6 cellular contexts compared by ENCODE assay signal in the genomic region with DNA sequence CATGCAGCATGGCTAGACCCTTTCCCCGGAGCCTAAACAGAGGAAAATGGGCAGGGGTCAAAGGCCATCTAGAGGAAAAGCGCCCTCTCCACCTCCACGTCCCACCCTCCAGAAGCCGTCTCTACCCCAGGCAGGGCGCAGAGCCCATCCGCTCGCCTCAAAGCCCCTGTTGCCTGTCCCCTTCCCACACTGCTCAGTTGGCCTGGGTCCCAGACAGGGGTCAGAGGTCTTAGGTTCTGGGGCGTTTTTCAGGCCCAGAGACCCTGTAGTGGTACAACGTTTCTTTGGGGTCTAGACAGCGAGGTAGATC. TPM values are rescaled to one million over a fixed set of nuclear protein-coding genes. Genes with fewer than 3 reads are reported as not detected.
DNase-seq lines count a peak whose midpoint lies in the region; ATAC-seq, FAIRE-seq and TF ChIP-seq lines count a peak whose summit lies in the region.

No MANE protein-coding gene starts in this region.

- POLR2A ChIA-PET in H1 (lab: Charles Lee; ENCODE audit: partially characterized antibody), result interaction anchor here (0.8 to 3.1 kb wide), 15 partner anchors 9 to 116 kb away, joined by 3 to 27 read pairs (median 5); a partner anchor contains a TSS

- CTCF ChIA-PET in H1 (lab: Charles Lee; ENCODE audit: partially characterized antibody), result interaction anchor here (0.9 to 2.6 kb wide), 10 partner anchors 9 to 106 kb away, joined by 3 to 12 read pairs (median 4); a partner anchor contains a TSS

- no peak overlapping the region for H3K14ac ChIP-seq in H1 (ENCODE audit: insufficient read length)

- H2AK5ac ChIP-seq in H1 (ENCODE audit: low read depth, low read length), result peak overlapping the region; percentile 84; the same call in 1 of the 2 replicates

- peak overlapping the region; percentile 96 for H3K18ac ChIP-seq in H1 (ENCODE audit: extremely low read depth, low read length)

- H3K4me3 ChIP-seq in HUES48 (ENCODE audit: low read depth, low read length) (peak overlapping the region; percentile 69), H1 (ENCODE audit: extremely low read depth in 1 of 4, insufficient read depth in 2 of 4, low read depth in 3 of 4, low read length in 4 of 4) (peak overlapping the region; percentile 44 to 90 (median 72)), sigmoid colon (peak overlapping the region; percentile 48 to 70 (median 62))

- no peaks in the 10 kb centered on the region for H3K79me1 ChIP-seq in H1 (ENCODE audit: low read depth, low read length)

- intact Hi-C loops in sigmoid colon (cut with DNase I), result loop anchor here (1.0 kb wide), 1 partner anchor 41 kb away; no protein-coding TSS in a partner anchor

- H2BK12ac ChIP-seq in H1 (ENCODE audit: low read depth, low read length), result peak overlapping the region; percentile 87

- peak overlapping the region; percentile 71 for H4K5ac ChIP-seq in H1 (ENCODE audit: insufficient read length, low read depth, low read length)

- WGBS in H1 (ENCODE audit: extremely low coverage in 1 of 2, insufficient coverage in 1 of 2, insufficient read length in 1 of 2, insufficient replicate concordance in 2 of 2, low coverage in 1 of 2, low lambda C conversion rate in 2 of 2, missing lambda C conversion rate in 1 of 2), 2 experiments, result 6% methylated on average over 7 of the region's 10 CpGs; no CpG with 5 or more reads in 1 of the 2 experiments
- 2 to 3% methylated on average over 10 of the region's 10 CpGs for WGBS in sigmoid colon, 2 donors

- no peak for TF ChIP-seq EP300 in H1 (IDR thresholded peaks at IDR 0.05; ENCODE audit: borderline replicate concordance in 1 of 2, low read depth in 2 of 2, low read length in 2 of 2)
- no peak for TF ChIP-seq EP300 in sigmoid colon (IDR thresholded peaks at IDR 0.05)

- H2BK20ac ChIP-seq in H1 (ENCODE audit: low read length), result no peak overlapping the region

- H3K4ac ChIP-seq in H1 (replicated peaks; ENCODE audit: insufficient read length, low read depth, low read length), result peak overlapping the region; percentile 58

- H3K27ac ChIP-seq in HUES48 (ENCODE audit: low read depth, low read length) (peak overlapping the region; percentile 87), H1 (ENCODE audit: low read depth, low read length) (peak overlapping the region; percentile 80), sigmoid colon (peak overlapping the region; percentile 81 to 99 (median 96))

- H3K36me3 ChIP-seq in HUES48 (ENCODE audit: control insufficient read depth, insufficient read depth, low read length) (peaks cover 3% of the 10 kb centered on the region; the same call in 1 of the 2 replicates), H1 (ENCODE audit: control insufficient read depth in 2 of 4, insufficient read depth in 4 of 4, low read length in 3 of 4) (no peaks in the 10 kb centered on the region), sigmoid colon (peaks cover 0 to 4% (median 0%) of the 10 kb centered on the region in 4 donors)

- H3K56ac ChIP-seq in H1 (replicated peaks; ENCODE audit: insufficient read length, low read depth, low read length), result peak overlapping the region; percentile 88

- peak overlapping the region; percentile 18 for H2BK120ac ChIP-seq in H1 (replicated peaks; ENCODE audit: low read depth, low read length)

- H3K79me2 ChIP-seq in H1 (ENCODE audit: control insufficient read depth in 1 of 2, insufficient read depth in 2 of 2, low read length in 2 of 2), result no peaks in the 10 kb centered on the region

- H3K9me3 ChIP-seq in HUES48 (ENCODE audit: control insufficient read depth, insufficient read depth, low read length) (no peaks in the 10 kb centered on the region), H1 (ENCODE audit: insufficient read depth in 2 of 2, low read depth in 1 of 2, low read length in 1 of 2) (no peaks in the 10 kb centered on the region), sigmoid colon (no peaks in the 10 kb centered on the region)

- TF ChIP-seq RAD21 in H1 (IDR thresholded peaks at IDR 0.05 in 1 of 2, conservative IDR thresholded peaks at IDR 0.05 in 1 of 2; ENCODE audit: low read depth in 2 of 2, low read length in 2 of 2), result no peak

- no peak overlapping the region for H2AFZ ChIP-seq in H1 (ENCODE audit: low read length)

- H4K20me1 ChIP-seq in H1 (replicated peaks in 1 of 2; ENCODE audit: control insufficient read depth in 1 of 2, insufficient read depth in 2 of 2, low read length in 2 of 2), result no peaks in the 10 kb centered on the region

- H3K9ac ChIP-seq in HUES48 (ENCODE audit: low read depth, low read length) (peak overlapping the region; percentile 67), H1 (replicated peaks in 1 of 4; ENCODE audit: extremely low read depth in 1 of 4, low read depth in 3 of 4, low read length in 3 of 4) (peak overlapping the region; percentile 71 to 91 (median 82))

- peak overlapping the region; percentile 77 to 97 for H3K4me2 ChIP-seq in H1 (ENCODE audit: insufficient read depth in 1 of 2, low read depth in 2 of 2, low read length in 2 of 2)

- peaks cover 6% of the 10 kb centered on the region for H3K4me1 ChIP-seq in HUES48 (ENCODE audit: control insufficient read depth, insufficient read depth, low read length)
- peaks cover 0 to 5% (median 4%) of the 10 kb centered on the region in 4 experiments; a peak in 4 of 7 replicates for H3K4me1 ChIP-seq in H1 (replicated peaks in 1 of 4; ENCODE audit: control insufficient read depth in 3 of 4, insufficient read depth in 4 of 4, low read length in 3 of 4)
- peaks cover 0 to 12% (median 8%) of the 10 kb centered on the region in 4 donors for H3K4me1 ChIP-seq in sigmoid colon

- TF ChIP-seq CTCF in H1 (IDR thresholded peaks at IDR 0.05; ENCODE audit: control extremely low read depth in 1 of 3, insufficient read depth in 1 of 3, low read depth in 1 of 3, low read length in 3 of 3) (no peak), sigmoid colon (IDR thresholded peaks at IDR 0.05) (no peak)

- H3K23ac ChIP-seq in H1 (ENCODE audit: insufficient read length), result no peak overlapping the region

- peaks cover 7% of the 10 kb centered on the region for H3K23me2 ChIP-seq in H1 (ENCODE audit: low read depth, low read length)

- peak overlapping the region; percentile 77 for H4K91ac ChIP-seq in H1 (replicated peaks; ENCODE audit: insufficient read length, low read length)

- no peak overlapping the region for H2BK15ac ChIP-seq in H1 (ENCODE audit: low read length)

- H2BK5ac ChIP-seq in H1 (ENCODE audit: low read depth, low read length), result peak overlapping the region; percentile 92

- H3K27me3 ChIP-seq in HUES48 (ENCODE audit: control insufficient read depth, insufficient read depth, low read length), result no peaks in the 10 kb centered on the region
- peaks cover 0 to 10% (median 2%) of the 10 kb centered on the region in 4 experiments; a peak in 2 of 7 replicates for H3K27me3 ChIP-seq in H1 (replicated peaks in 1 of 4; ENCODE audit: control insufficient read depth in 3 of 4, extremely low read depth in 1 of 4, insufficient read depth in 3 of 4, low read length in 3 of 4)
- H3K27me3 ChIP-seq in sigmoid colon, result no peaks in the 10 kb centered on the region

- no peak for FAIRE-seq in H1 (lab: Jason Lieb, UNC)

- DNase-seq in H1 (ENCODE audit: low read depth in 1 of 2, low spot score in 2 of 2) (no peak), sigmoid colon (no peak), dedifferentiated amniotic fluid mesenchymal stem cell (ENCODE audit: extremely low spot score) (no peak), SKM-1 treated with dmso at 0.1 percent for 144 hours (lab: John Stamatoyannopoulos, UW; ENCODE audit: unreplicated experiment) (no peak)

- ATAC-seq in GM19395 (IDR thresholded peaks at IDR 0.05; ENCODE audit: unreplicated experiment), result peak; percentile 32

- TF ChIP-seq POLR2A in H1 (IDR thresholded peaks at IDR 0.05; ENCODE audit: control extremely low read depth in 1 of 2, low read depth in 2 of 2, low read length in 2 of 2) (peak in 1 of 2 experiments; percentile 70; a peak in 1 of 3 replicates), sigmoid colon (IDR thresholded peaks at IDR 0.05) (no peak)

- H4K8ac ChIP-seq in H1 (ENCODE audit: extremely low read depth, insufficient read depth, low read length), result peak overlapping the region; percentile 91

RNA-seq across cellular contexts. Expression of a gene that starts 0.3 kb away (rescaled TPM):
- 14.2 and 14.7 TPM in 2 replicates for total RNA-seq in H1 (2021; fragmentation: NEBNext Ultra II Directional; extraction: Animal tissue kit (Norgen Biotek cat#: 25700))
- 19.1 and 26.7 TPM in 2 replicates for polyA plus RNA-seq in H1 (2011; rRNA removed)
- 17.1 TPM for polyA plus RNA-seq in H1 (2011; cell fraction: cytosol; rRNA removed)
- polyA plus RNA-seq in H1 (2011; cell fraction: nucleus; rRNA removed), result 47.8 TPM
- polyA plus RNA-seq in H1 (2012, experiment 1 of 2), result 9.5 to 18.4 TPM (median 14.8 TPM) in 4 replicates
- polyA plus RNA-seq in H1 (2012, experiment 2 of 2), result 13.1 TPM
- polyA plus RNA-seq in H1 (2013, experiment 1 of 2), result 12.7 TPM
- 11.9 TPM for polyA plus RNA-seq in H1 (2013, experiment 2 of 2)
- polyA minus RNA-seq in H1 (2011; rRNA and poly(A)+ RNA removed), result 10.4 and 15.6 TPM in 2 replicates
- polyA minus RNA-seq in H1 (2011; cell fraction: cytosol; rRNA and poly(A)+ RNA removed), result 22.6 TPM
- 14.9 TPM for polyA minus RNA-seq in H1 (2011; cell fraction: nucleus; rRNA and poly(A)+ RNA removed)
- total RNA-seq in sigmoid colon, result 1 to 10 TPM; 5.4 to 8.9 (median 6.8) TPM
- 1 to 10 TPM; 4.2 to 8.7 (median 5.4) TPM for polyA plus RNA-seq in sigmoid colon

RNA-seq across cellular contexts. Expression of a gene that starts 0.7 kb away (rescaled TPM):
- total RNA-seq in H1 (2021; fragmentation: NEBNext Ultra II Directional; extraction: Animal tissue kit (Norgen Biotek cat#: 25700)), result 1.1 TPM in 1 of 2 replicates, not detected in the other
- polyA plus RNA-seq in H1 (2011; rRNA removed) (0.27 and 0.41 TPM in 2 replicates), sigmoid colon (under 1 TPM in 1 of 3 donors, not detected in 2; 0.25 TPM)
- 0.18 TPM for polyA plus RNA-seq in H1 (2011; cell fraction: cytosol; rRNA removed)
- polyA plus RNA-seq in H1 (2011; cell fraction: nucleus; rRNA removed), result 0.46 TPM
- polyA plus RNA-seq in H1 (2012, experiment 1 of 2), result 0.23 TPM in 1 of 4 replicates, not detected in the others
- 0.54 TPM for polyA plus RNA-seq in H1 (2012, experiment 2 of 2)
- 0.28 TPM for polyA plus RNA-seq in H1 (2013, experiment 1 of 2)
- polyA plus RNA-seq in H1 (2013, experiment 2 of 2), result 0.26 TPM
- polyA minus RNA-seq in H1 (2011; rRNA and poly(A)+ RNA removed), result not detected in 2 replicates
- not detected for polyA minus RNA-seq in H1 (2011; cell fraction: cytosol; rRNA and poly(A)+ RNA removed)
- not detected for polyA minus RNA-seq in H1 (2011; cell fraction: nucleus; rRNA and poly(A)+ RNA removed)
- total RNA-seq in sigmoid colon, result not detected

RNA-seq across cellular contexts. Expression of a gene that starts 27.9 kb away (rescaled TPM):
- 224 and 225 TPM in 2 replicates for total RNA-seq in H1 (2021; fragmentation: NEBNext Ultra II Directional; extraction: Animal tissue kit (Norgen Biotek cat#: 25700))
- polyA plus RNA-seq in H1 (2011; rRNA removed), result 231 and 249 TPM in 2 replicates
- polyA plus RNA-seq in H1 (2011; cell fraction: cytosol; rRNA removed), result 107 TPM
- 178 TPM for polyA plus RNA-seq in H1 (2011; cell fraction: nucleus; rRNA removed)
- polyA plus RNA-seq in H1 (2012, experiment 1 of 2), result 154 to 271 TPM (median 239 TPM) in 4 replicates
- polyA plus RNA-seq in H1 (2012, experiment 2 of 2), result 352 TPM
- 604 TPM for polyA plus RNA-seq in H1 (2013, experiment 1 of 2)
- 663 TPM for polyA plus RNA-seq in H1 (2013, experiment 2 of 2)
- 147 and 178 TPM in 2 replicates for polyA minus RNA-seq in H1 (2011; rRNA and poly(A)+ RNA removed)
- polyA minus RNA-seq in H1 (2011; cell fraction: cytosol; rRNA and poly(A)+ RNA removed), result 102 TPM
- 58.9 TPM for polyA minus RNA-seq in H1 (2011; cell fraction: nucleus; rRNA and poly(A)+ RNA removed)
- 100 to 1,000 TPM in 1 of 4 donors, 10 to 100 TPM in 3; 61.5 to 109 (median 71.1) TPM for total RNA-seq in sigmoid colon
- 100 to 1,000 TPM in 1 of 3 donors, 10 to 100 TPM in 2; 74.7 to 195 (median 87.7) TPM for polyA plus RNA-seq in sigmoid colon

RNA-seq across cellular contexts. Expression of a gene that starts 30.0 kb away (rescaled TPM):
- 11.0 and 12.4 TPM in 2 replicates for total RNA-seq in H1 (2021; fragmentation: NEBNext Ultra II Directional; extraction: Animal tissue kit (Norgen Biotek cat#: 25700))
- polyA plus RNA-seq in H1 (2011; rRNA removed) (2.2 and 4.9 TPM in 2 replicates), sigmoid colon (under 1 TPM in 1 of 3 donors, not detected in 2; 0.26 TPM)
- 1.6 TPM for polyA plus RNA-seq in H1 (2011; cell fraction: cytosol; rRNA removed)
- polyA plus RNA-seq in H1 (2011; cell fraction: nucleus; rRNA removed), result 6.1 TPM
- polyA plus RNA-seq in H1 (2012, experiment 1 of 2), result 3.6 to 9.3 TPM (median 7.1 TPM) in 4 replicates
- 4.5 TPM for polyA plus RNA-seq in H1 (2012, experiment 2 of 2)
- 37.6 TPM for polyA plus RNA-seq in H1 (2013, experiment 1 of 2)
- 33.0 TPM for polyA plus RNA-seq in H1 (2013, experiment 2 of 2)
- polyA minus RNA-seq in H1 (2011; rRNA and poly(A)+ RNA removed), result 2.1 and 2.7 TPM in 2 replicates
- polyA minus RNA-seq in H1 (2011; cell fraction: cytosol; rRNA and poly(A)+ RNA removed), result 8.6 TPM
- 4.9 TPM for polyA minus RNA-seq in H1 (2011; cell fraction: nucleus; rRNA and poly(A)+ RNA removed)
- total RNA-seq in sigmoid colon, result under 1 TPM in 3 of 4 donors, not detected in 1; under 0.01 to 0.36 (median 0.16) TPM

RNA-seq across cellular contexts. Expression of a gene that starts 38.1 kb away (rescaled TPM):
- total RNA-seq in H1 (2021; fragmentation: NEBNext Ultra II Directional; extraction: Animal tissue kit (Norgen Biotek cat#: 25700)), result 18.4 and 20.9 TPM in 2 replicates
- polyA plus RNA-seq in H1 (2011; rRNA removed), result 65.9 and 87.8 TPM in 2 replicates
- polyA plus RNA-seq in H1 (2011; cell fraction: cytosol; rRNA removed), result 37.7 TPM
- 31.1 TPM for polyA plus RNA-seq in H1 (2011; cell fraction: nucleus; rRNA removed)
- 25.5 to 38.5 TPM (median 37.6 TPM) in 4 replicates for polyA plus RNA-seq in H1 (2012, experiment 1 of 2)
- polyA plus RNA-seq in H1 (2012, experiment 2 of 2), result 38.7 TPM
- 44.8 TPM for polyA plus RNA-seq in H1 (2013, experiment 1 of 2)
- polyA plus RNA-seq in H1 (2013, experiment 2 of 2), result 54.5 TPM
- 23.6 and 26.4 TPM in 2 replicates for polyA minus RNA-seq in H1 (2011; rRNA and poly(A)+ RNA removed)
- 12.1 TPM for polyA minus RNA-seq in H1 (2011; cell fraction: cytosol; rRNA and poly(A)+ RNA removed)
- 15.2 TPM for polyA minus RNA-seq in H1 (2011; cell fraction: nucleus; rRNA and poly(A)+ RNA removed)
- total RNA-seq in sigmoid colon, result 10 to 100 TPM; 60.4 to 77.1 (median 69.7) TPM
- 10 to 100 TPM; 21.7 to 47.7 (median 42.0) TPM for polyA plus RNA-seq in sigmoid colon
